In genomic region chr10:24618401-24618800, GRCh38 we compare ENCODE assay signal across 12 cellular contexts.
DNase-seq lines count a peak whose midpoint lies in the region; ATAC-seq, FAIRE-seq and TF ChIP-seq lines count a peak whose summit lies in the region.
"Had no signal": no experiment of that assay in that cellular context is flagged by ENCODE, and none has a peak within 500 bp of the region (broad histone marks: within the 10 kb centered on the region; RNA-seq: fewer than 3 reads in every experiment).

No MANE protein-coding gene starts in this region.

- TF ChIP-seq POLR2A in A549 (IDR thresholded peaks at IDR 0.05; ENCODE audit: low read length) (no peak), K562 (conservative IDR thresholded peaks at IDR 0.05) (no peak), stomach (IDR thresholded peaks at IDR 0.05) (no peak)

- peaks cover 33% of the 10 kb centered on the region for H3K4me1 Mint-ChIP-seq in CD8-positive, alpha-beta T cell (ENCODE audit: low read depth)
- peaks cover 29% of the 10 kb centered on the region for H3K4me1 Mint-ChIP-seq in mesothelial cell of epicardium
- H3K4me1 Mint-ChIP-seq: H9 had no signal

- DNase-seq in A549 (ENCODE audit: low read depth in 1 of 2, low spot score in 1 of 2): no peak
- DNase-seq in CD8-positive, alpha-beta T cell: no peak
- DNase-seq in K562 (ENCODE audit: extremely low read depth in 1 of 4, low spot score in 3 of 4): peak in 1 of 4 experiments; percentile 7
- no peak for DNase-seq in mesothelial cell of epicardium (ENCODE audit: low spot score in 2 of 2, unreplicated experiment in 2 of 2)
- DNase-seq in tibial artery: no peak
- no peak for DNase-seq in stomach

- in situ Hi-C loops in K562 (cut with MboI): no loop called here

- peaks cover 10% of the 10 kb centered on the region for H3K36me3 Mint-ChIP-seq in CD8-positive, alpha-beta T cell
- H3K36me3 Mint-ChIP-seq in mesothelial cell of epicardium: peaks cover 14% of the 10 kb centered on the region

- ATAC-seq in A549 (peak; percentile 17 to 24; a peak in 3 of 6 replicates), K562 (peak; percentile 40; the same call in 2 of the 3 replicates), GM21423 (IDR thresholded peaks at IDR 0.05; ENCODE audit: unreplicated experiment) (no peak), GM18907 (IDR thresholded peaks at IDR 0.05; ENCODE audit: unreplicated experiment) (no peak)
- no peak for ATAC-seq in CD8-positive, alpha-beta T cell

- no peaks in the 10 kb centered on the region for H4K20me1 ChIP-seq in K562 (replicated peaks; ENCODE audit: control insufficient read depth, insufficient read depth, low read length)

- H3K9me3 ChIP-seq in A549 (no peaks in the 10 kb centered on the region), K562 (replicated peaks; ENCODE audit: control insufficient read depth, insufficient read depth, low read depth, low read length) (no peaks in the 10 kb centered on the region), tibial artery (no peaks in the 10 kb centered on the region), stomach (no peaks in the 10 kb centered on the region)
- H3K9me3 ChIP-seq in CD8-positive, alpha-beta T cell (ENCODE audit: low read length): no peaks in the 10 kb centered on the region
- H3K9me3 ChIP-seq: gastroesophageal sphincter had no signal

- TF ChIP-seq CTCF in A549 (IDR thresholded peaks at IDR 0.05) (no peak), K562 (IDR thresholded peaks at IDR 0.05 in 2 of 3, conservative IDR thresholded peaks at IDR 0.05 in 1 of 3; ENCODE audit: insufficient read depth in 2 of 3, low read depth in 1 of 3, low read length in 3 of 3) (no peak), mesothelial cell of epicardium (IDR thresholded peaks at IDR 0.05; ENCODE audit: unreplicated experiment) (no peak), tibial artery (IDR thresholded peaks at IDR 0.05) (no peak), stomach (IDR thresholded peaks at IDR 0.05) (no peak)
- TF ChIP-seq CTCF in CD8-positive, alpha-beta T cell (IDR thresholded peaks at IDR 0.05): no peak

- no peaks in the 10 kb centered on the region for H3K9me3 Mint-ChIP-seq in CD8-positive, alpha-beta T cell
- no peaks in the 10 kb centered on the region for H3K9me3 Mint-ChIP-seq in mesothelial cell of epicardium
- H3K9me3 Mint-ChIP-seq: activated CD4-positive, alpha-beta memory T cell treated with anti-CD3 and anti-CD28 coated beads for 36 hours; H9 had no signal

- no peaks in the 10 kb centered on the region for H3K36me3 ChIP-seq in CD8-positive, alpha-beta T cell (ENCODE audit: insufficient read depth, low read length)
- peaks cover 30% of the 10 kb centered on the region; the same call in 2 of the 3 replicates for H3K36me3 ChIP-seq in K562 (ENCODE audit: control insufficient read depth, insufficient read depth, low read length)
- peaks cover 5 to 30% (median 5%) of the 10 kb centered on the region in 3 donors for H3K36me3 ChIP-seq in tibial artery
- peaks cover 7 to 65% (median 36%) of the 10 kb centered on the region in 4 donors for H3K36me3 ChIP-seq in stomach

- no peak overlapping the region for H3K9ac ChIP-seq in K562 (ENCODE audit: insufficient read depth in 1 of 2, low read depth in 2 of 2, low read length in 2 of 2)

- 89% methylated on average over 5 of the region's 5 CpGs for WGBS in A549 (ENCODE audit: missing lambda C conversion rate)
- 26% methylated on average over 5 of the region's 5 CpGs for WGBS in K562 (ENCODE audit: insufficient coverage, low coverage, missing lambda C conversion rate)
- 80 to 90% (median 84%) methylated on average over 5 of the region's 5 CpGs for WGBS in stomach, 5 donors

- H3K27me3 Mint-ChIP-seq in CD8-positive, alpha-beta T cell (ENCODE audit: low read depth): no peaks in the 10 kb centered on the region
- no peaks in the 10 kb centered on the region for H3K27me3 Mint-ChIP-seq in mesothelial cell of epicardium (ENCODE audit: low read depth)
- H3K27me3 Mint-ChIP-seq: activated CD4-positive, alpha-beta memory T cell treated with anti-CD3 and anti-CD28 coated beads for 36 hours had no signal

- CTCF ChIA-PET in A549 (lab: Yijun Ruan, JAX): interaction anchor here (0.9 to 2.6 kb wide), 34 partner anchors 10 to 467 kb away, joined by 3 to 22 read pairs (median 5); partner anchors contain the start of genes ENKUR and THNSL1
- CTCF ChIA-PET in CD8-positive, alpha-beta T cell (lab: Charles Lee): interaction anchor here (0.7 to 6.3 kb wide), 10 partner anchors 10 to 459 kb away, joined by 3 to 23 read pairs (median 4); no protein-coding TSS in a partner anchor
- CTCF ChIA-PET in K562 (lab: Yijun Ruan, JAX; ENCODE audit: low intra/inter-chr PET ratio): interaction anchor here (0.7 to 1.1 kb wide), 2 partner anchors 463 to 622 kb away, joined by 3 read pairs; no protein-coding TSS in a partner anchor

- BruUV-seq in K562 (replicated peaks; lab: Mats Ljungman, UMichigan): no TSS peak

- H3K27ac ChIP-seq in A549 (no peak overlapping the region), K562 (ENCODE audit: extremely low read depth, low read depth, low read length) (no peak overlapping the region; the same call in 2 of the 3 replicates), tibial artery (no peak overlapping the region), stomach (no peak overlapping the region)
- H3K27ac ChIP-seq in CD8-positive, alpha-beta T cell (ENCODE audit: low read depth, low read length): no peak overlapping the region
- H3K27ac ChIP-seq: gastroesophageal sphincter had no signal

- no peak overlapping the region for H3K4me3 ChIP-seq in A549
- H3K4me3 ChIP-seq in CD8-positive, alpha-beta T cell (ENCODE audit: low read depth, low read length): no peak overlapping the region
- no peak overlapping the region for H3K4me3 ChIP-seq in K562
- H3K4me3 ChIP-seq in tibial artery: no peak overlapping the region
- no peak overlapping the region for H3K4me3 ChIP-seq in stomach
- H3K4me3 ChIP-seq: gastroesophageal sphincter had no signal

- POLR2A ChIA-PET in A549 (lab: Yijun Ruan, JAX): no interaction called here
- POLR2A ChIA-PET in CD8-positive, alpha-beta T cell (lab: Charles Lee): interaction anchor here (0.6 kb wide), 1 partner anchor 1018 kb away, joined by 4 read pairs; no protein-coding TSS in a partner anchor
- POLR2A ChIA-PET in K562 (lab: Yijun Ruan, JAX): interaction anchor here (1.0 to 1.2 kb wide), 2 partner anchors 37 to 49 kb away, joined by 3 to 5 read pairs; no protein-coding TSS in a partner anchor

- H3K4me1 ChIP-seq in A549: peaks cover 16% of the 10 kb centered on the region; the same call in 2 of the 3 replicates
- H3K4me1 ChIP-seq in CD8-positive, alpha-beta T cell (ENCODE audit: insufficient read depth, low read length): peaks cover 14% of the 10 kb centered on the region
- H3K4me1 ChIP-seq in K562 (replicated peaks in 1 of 2; ENCODE audit: control insufficient read depth in 2 of 2, insufficient read depth in 2 of 2, low read length in 2 of 2): no peaks in the 10 kb centered on the region; a peak in 2 of 5 replicates
- H3K4me1 ChIP-seq in tibial artery: peaks cover 0 to 10% (median 4%) of the 10 kb centered on the region in 4 donors
- peaks cover 0 to 9% (median 4%) of the 10 kb centered on the region in 4 donors for H3K4me1 ChIP-seq in stomach

- H3K27me3 ChIP-seq in CD8-positive, alpha-beta T cell (ENCODE audit: insufficient read depth, low read length): no peaks in the 10 kb centered on the region
- H3K27me3 ChIP-seq in K562 (ENCODE audit: control insufficient read depth in 2 of 2, insufficient read depth in 2 of 2, low read length in 2 of 2) (no peaks in the 10 kb centered on the region), tibial artery (no peaks in the 10 kb centered on the region), stomach (no peaks in the 10 kb centered on the region)
- H3K27me3 ChIP-seq: gastroesophageal sphincter had no signal

- H2AFZ ChIP-seq in K562 (ENCODE audit: low read depth, low read length): no peak overlapping the region

- H3K79me2 ChIP-seq in K562 (ENCODE audit: control insufficient read depth, insufficient read depth, low read length): no peaks in the 10 kb centered on the region

- TF ChIP-seq EP300 in A549 (IDR thresholded peaks at IDR 0.05) (no peak), K562 (IDR thresholded peaks at IDR 0.05; ENCODE audit: low read length) (no peak), stomach (IDR thresholded peaks at IDR 0.05) (no peak)

- H3K4me2 ChIP-seq in A549: no peak overlapping the region
- no peak overlapping the region for H3K4me2 ChIP-seq in K562 (ENCODE audit: insufficient read depth, low read length)

- TF ChIP-seq RAD21 in A549 (conservative IDR thresholded peaks at IDR 0.05 in 1 of 2, IDR thresholded peaks at IDR 0.05 in 1 of 2) (no peak), K562 (CRISPR knock-in tag; conservative IDR thresholded peaks at IDR 0.05 in 1 of 2, IDR thresholded peaks at IDR 0.05 in 1 of 2) (no peak)

- H3K9me1 ChIP-seq in K562 (ENCODE audit: control insufficient read depth, insufficient read depth, low read length): no peaks in the 10 kb centered on the region

- intact Hi-C loops in CD8-positive, alpha-beta T cell (cut with DNase I, micrococcal nuclease): no loop called here
- intact Hi-C loops in K562 (cut with micrococcal nuclease) (loop anchor here (5.0 kb wide), 1 partner anchor 464 kb away; no protein-coding TSS in a partner anchor), tibial artery (cut with DNase I; ENCODE audit: low total_unique reads) (no loop called here), stomach (cut with DNase I; ENCODE audit: low total_unique reads) (no loop called here)

- H3K4me3 Mint-ChIP-seq in CD8-positive, alpha-beta T cell: peak overlapping the region; percentile 24
- H3K4me3 Mint-ChIP-seq in mesothelial cell of epicardium: no peak overlapping the region
- H3K4me3 Mint-ChIP-seq: activated CD4-positive, alpha-beta memory T cell treated with anti-CD3 and anti-CD28 coated beads for 36 hours; H9 had no signal

- peak overlapping the region; percentile 58 for H3K27ac Mint-ChIP-seq in CD8-positive, alpha-beta T cell
- peak overlapping the region; percentile 44 for H3K27ac Mint-ChIP-seq in mesothelial cell of epicardium
- H3K27ac Mint-ChIP-seq: activated CD4-positive, alpha-beta memory T cell treated with anti-CD3 and anti-CD28 coated beads for 36 hours had no signal

- FAIRE-seq in A549 (lab: Jason Lieb, UNC) (no peak), K562 (lab: Jason Lieb, UNC) (peak; percentile 63)
- FAIRE-seq: small intestine had no signal

TF ChIP-seq in A549, 52 proteins besides CTCF, POLR2A, EP300 and RAD21 (continues in another document):
- TF ChIP-seq CHD4 (IDR thresholded peaks at IDR 0.05; ENCODE audit: borderline replicate concordance): no peak

TF ChIP-seq in K562, 482 proteins besides CTCF, POLR2A, EP300 and RAD21 (continues in another document):
- TF ChIP-seq ATF3 (IDR thresholded peaks at IDR 0.05) (peak; percentile 12; the same call in 1 of the 2 replicates), ATF3 (CRISPR knock-in tag; conservative IDR thresholded peaks at IDR 0.05) (no peak), FOSL1 (tag; conservative IDR thresholded peaks at IDR 0.05) (peak; percentile 50; the same call in 1 of the 2 replicates)

Comparison
In these comparisons a context has a peak if more than half of its experiments do, and no peak if none do; other contexts are left out.
1. ATAC-seq: peak in A549 (2 of 2) and K562 (single experiment); none in CD8-positive, alpha-beta T cell (single experiment), GM21423 (single experiment) and GM18907 (single experiment).